Comparison of ENCODE assay signal across 21 cellular contexts in genomic region chr2:1800716-1801388, GRCh38.
"Had no signal": no experiment of that assay in that cellular context is flagged by ENCODE, and none has a peak within 500 bp of the region (broad histone marks: within the 10 kb centered on the region; RNA-seq: fewer than 3 reads in every experiment).

No MANE protein-coding gene starts in this region.

- H3K36me3 Mint-ChIP-seq: stimulated activated effector memory CD8-positive, alpha-beta T cell treated with anti-CD3 and anti-CD28 coated beads, Interleukin-12 subunit alpha, Interleukin-12 subunit beta, amount 100 ng/mL, for 72 hours had no signal

- H3K4me1 ChIP-seq: gastrocnemius medialis, suprapubic skin, uterus had no signal

- ATAC-seq: effector memory CD8-positive, alpha-beta T cell; gastrocnemius medialis; left ventricle myocardium superior; sciatic nerve; stimulated activated effector memory CD8-positive, alpha-beta T cell treated with anti-CD3 and anti-CD28 coated beads, Interleukin-12 subunit alpha, Interleukin-12 subunit beta, amount 100 ng/mL, for 72 hours; stimulated activated naive CD8-positive, alpha-beta T cell treated with anti-CD3 and anti-CD28 coated beads, Interleukin-15, Interleukin-2, amounts not matched to agents 100 U/mL and 50 U/mL, for 24 hours had no signal

- H3K27me3 Mint-ChIP-seq: effector memory CD8-positive, alpha-beta T cell had no signal

- H3K9me3 Mint-ChIP-seq: dendritic cell treated with granulocyte-macrophage colony-stimulating factor and Interleukin-4, amounts not matched to agents 40 ng/mL and 50 ng/mL, for 4 days; effector memory CD8-positive, alpha-beta T cell; nephron; stimulated activated effector memory CD8-positive, alpha-beta T cell treated with anti-CD3 and anti-CD28 coated beads, Interleukin-12 subunit alpha, Interleukin-12 subunit beta, amount 100 ng/mL, for 72 hours had no signal

- H3K27me3 ChIP-seq: esophagus muscularis mucosa, gastrocnemius medialis, thyroid gland, upper lobe of left lung, uterus had no signal

- H3K27ac ChIP-seq: epithelial cell of prostate, esophagus muscularis mucosa, gastrocnemius medialis, suprapubic skin, thyroid gland, upper lobe of left lung, uterus had no signal

- FAIRE-seq: small intestine had no signal

- H3K4me3 Mint-ChIP-seq: dendritic cell treated with granulocyte-macrophage colony-stimulating factor and Interleukin-4, amounts not matched to agents 40 ng/mL and 50 ng/mL, for 4 days; effector memory CD8-positive, alpha-beta T cell; nephron; stimulated activated effector memory CD8-positive, alpha-beta T cell treated with anti-CD3 and anti-CD28 coated beads, Interleukin-12 subunit alpha, Interleukin-12 subunit beta, amount 100 ng/mL, for 72 hours had no signal

- H3K27ac Mint-ChIP-seq: dendritic cell treated with granulocyte-macrophage colony-stimulating factor and Interleukin-4, amounts not matched to agents 40 ng/mL and 50 ng/mL, for 4 days; effector memory CD8-positive, alpha-beta T cell; naive B cell; stimulated activated effector memory CD8-positive, alpha-beta T cell treated with anti-CD3 and anti-CD28 coated beads, Interleukin-12 subunit alpha, Interleukin-12 subunit beta, amount 100 ng/mL, for 72 hours had no signal

- H3K4me1 Mint-ChIP-seq: stimulated activated effector memory CD8-positive, alpha-beta T cell treated with anti-CD3 and anti-CD28 coated beads, Interleukin-12 subunit alpha, Interleukin-12 subunit beta, amount 100 ng/mL, for 72 hours had no signal

- H3K9me3 ChIP-seq: esophagus muscularis mucosa, gastrocnemius medialis, suprapubic skin, thyroid gland, upper lobe of left lung, uterus had no signal

- H3K36me3 ChIP-seq: esophagus muscularis mucosa, gastrocnemius medialis, suprapubic skin, thyroid gland, upper lobe of left lung, uterus had no signal

- DNase-seq: effector memory CD8-positive, alpha-beta T cell; gastrocnemius medialis; islet precursor cell; left ventricle myocardium superior; mesenchymal stem cell; midbrain; naive B cell; small intestine; stimulated activated CD4-positive, alpha-beta T cell treated with anti-CD3 and anti-CD28 coated beads, Interleukin-2, amount 100 ng/mL, for 48 hours; stimulated activated naive CD8-positive, alpha-beta T cell treated with anti-CD3 and anti-CD28 coated beads, Interleukin-15, Interleukin-2, amounts not matched to agents 100 U/mL and 50 U/mL, for 24 hours; thyroid gland; upper lobe of left lung; uterus had no signal

- H3K4me3 ChIP-seq: esophagus muscularis mucosa, gastrocnemius medialis, lung, suprapubic skin, thyroid gland, upper lobe of left lung, uterus had no signal
